In genomic region chr7:30353532-30353931, GRCh38 we compare ENCODE assay signal across 24 cellular contexts.
DNase-seq lines count a peak whose midpoint lies in the region; ATAC-seq, FAIRE-seq and TF ChIP-seq lines count a peak whose summit lies in the region.
"Had no signal": no experiment of that assay in that cellular context is flagged by ENCODE, and none has a peak within 500 bp of the region (broad histone marks: within the 10 kb centered on the region; RNA-seq: fewer than 3 reads in every experiment).

No MANE protein-coding gene starts in this region.

- no peak overlapping the region for H4K8ac ChIP-seq in H1 (ENCODE audit: extremely low read depth, insufficient read depth, low read length)

- H3K4me3 ChIP-seq in HUES48 (ENCODE audit: low read depth, low read length) (no peak overlapping the region), H1 (ENCODE audit: extremely low read depth in 1 of 4, insufficient read depth in 2 of 4, low read depth in 3 of 4, low read length in 4 of 4) (peak overlapping the region in 1 of 4 experiments; percentile 9; a peak in 1 of 8 replicates)
- H3K4me3 ChIP-seq: HAP-1 had no signal

- H3K4me1 ChIP-seq in HUES48 (ENCODE audit: control insufficient read depth, insufficient read depth, low read length) (peaks cover 77% of the 10 kb centered on the region), H1 (replicated peaks in 1 of 4; ENCODE audit: control insufficient read depth in 3 of 4, insufficient read depth in 4 of 4, low read length in 3 of 4) (peaks cover 2 to 36% (median 5%) of the 10 kb centered on the region in 4 experiments; a peak in 5 of 7 replicates)
- H3K4me1 ChIP-seq: BE2C had no signal

- no peak overlapping the region for H3K14ac ChIP-seq in H1 (ENCODE audit: insufficient read length)

- no peak overlapping the region for H2BK120ac ChIP-seq in H1 (replicated peaks; ENCODE audit: low read depth, low read length)

- H2BK15ac ChIP-seq in H1 (ENCODE audit: low read length), result no peak overlapping the region

- H3K36me3 ChIP-seq in HUES48 (ENCODE audit: control insufficient read depth, insufficient read depth, low read length) (peaks cover 4% of the 10 kb centered on the region; the same call in 1 of the 2 replicates), H1 (ENCODE audit: control insufficient read depth in 2 of 4, insufficient read depth in 4 of 4, low read length in 3 of 4) (no peaks in the 10 kb centered on the region; a peak in 1 of 8 replicates)
- H3K36me3 ChIP-seq: BE2C had no signal

- H3K4me1 Mint-ChIP-seq in stimulated activated effector memory CD8-positive, alpha-beta T cell treated with anti-CD3 and anti-CD28 coated beads, Interleukin-12 subunit alpha, Interleukin-12 subunit beta, amount 100 ng/mL, for 72 hours, result peaks cover 12% of the 10 kb centered on the region

- no peaks in the 10 kb centered on the region for H3K9me3 Mint-ChIP-seq in stimulated activated effector memory CD8-positive, alpha-beta T cell treated with anti-CD3 and anti-CD28 coated beads, Interleukin-12 subunit alpha, Interleukin-12 subunit beta, amount 100 ng/mL, for 72 hours
- H3K9me3 Mint-ChIP-seq: CD4-positive, CD25-positive, alpha-beta regulatory T cell; CD8-positive, alpha-beta memory T cell had no signal

- TF ChIP-seq RAD21 in H1 (IDR thresholded peaks at IDR 0.05 in 1 of 2, conservative IDR thresholded peaks at IDR 0.05 in 1 of 2; ENCODE audit: low read depth in 2 of 2, low read length in 2 of 2), result no peak

- H3K79me2 ChIP-seq in H1 (ENCODE audit: control insufficient read depth in 1 of 2, insufficient read depth in 2 of 2, low read length in 2 of 2), result peaks cover 0 to 50% of the 10 kb centered on the region in 2 experiments; a peak in 3 of 4 replicates

- H2AK5ac ChIP-seq in H1 (ENCODE audit: low read depth, low read length), result no peak overlapping the region

- H3K9me3 ChIP-seq in HUES48 (ENCODE audit: control insufficient read depth, insufficient read depth, low read length), result no peaks in the 10 kb centered on the region
- H3K9me3 ChIP-seq in H1 (ENCODE audit: insufficient read depth in 2 of 2, low read depth in 1 of 2, low read length in 1 of 2), result no peaks in the 10 kb centered on the region
- H3K9me3 ChIP-seq: BE2C, HAP-1 had no signal

- H3K23ac ChIP-seq in H1 (ENCODE audit: insufficient read length), result no peak overlapping the region

- no peak overlapping the region for H2AFZ ChIP-seq in H1 (ENCODE audit: low read length)

- no peak for TF ChIP-seq CTCF in H1 (IDR thresholded peaks at IDR 0.05; ENCODE audit: control extremely low read depth in 1 of 3, insufficient read depth in 1 of 3, low read depth in 1 of 3, low read length in 3 of 3)

- TF ChIP-seq POLR2A in H1 (IDR thresholded peaks at IDR 0.05; ENCODE audit: control extremely low read depth in 1 of 2, low read depth in 2 of 2, low read length in 2 of 2), result no peak

- no peak overlapping the region for H3K27ac Mint-ChIP-seq in stimulated activated effector memory CD8-positive, alpha-beta T cell treated with anti-CD3 and anti-CD28 coated beads, Interleukin-12 subunit alpha, Interleukin-12 subunit beta, amount 100 ng/mL, for 72 hours

- TF ChIP-seq EP300 in H1 (IDR thresholded peaks at IDR 0.05; ENCODE audit: borderline replicate concordance in 1 of 2, low read depth in 2 of 2, low read length in 2 of 2), result no peak

- peak overlapping the region in 1 of 2 experiments; percentile 36; a peak in 1 of 4 replicates for H3K4me2 ChIP-seq in H1 (ENCODE audit: insufficient read depth in 1 of 2, low read depth in 2 of 2, low read length in 2 of 2)
- H3K4me2 ChIP-seq: KMS-11 had no signal

- H3K27ac ChIP-seq in HUES48 (ENCODE audit: low read depth, low read length) (peak overlapping the region; percentile 74), H1 (ENCODE audit: low read depth, low read length) (no peak overlapping the region)
- H3K27ac ChIP-seq: HL-60, KMS-11 had no signal

- 86% methylated on average over 3 of the region's 3 CpGs; no CpG with 5 or more reads in 1 of the 2 experiments for WGBS in H1 (ENCODE audit: extremely low coverage in 1 of 2, insufficient coverage in 1 of 2, insufficient read length in 1 of 2, insufficient replicate concordance in 2 of 2, low coverage in 1 of 2, low lambda C conversion rate in 2 of 2, missing lambda C conversion rate in 1 of 2), 2 experiments

- no peak overlapping the region for H3K56ac ChIP-seq in H1 (replicated peaks; ENCODE audit: insufficient read length, low read depth, low read length)

- no peaks in the 10 kb centered on the region for H3K23me2 ChIP-seq in H1 (ENCODE audit: low read depth, low read length)

- H4K5ac ChIP-seq in H1 (ENCODE audit: insufficient read length, low read depth, low read length), result peak overlapping the region; percentile 83

- no peak overlapping the region; the same call in 1 of the 2 replicates for H3K18ac ChIP-seq in H1 (ENCODE audit: extremely low read depth, low read length)

- POLR2A ChIA-PET in H1 (lab: Charles Lee; ENCODE audit: partially characterized antibody), result no interaction called here

- peaks cover 22% of the 10 kb centered on the region for H3K36me3 Mint-ChIP-seq in stimulated activated effector memory CD8-positive, alpha-beta T cell treated with anti-CD3 and anti-CD28 coated beads, Interleukin-12 subunit alpha, Interleukin-12 subunit beta, amount 100 ng/mL, for 72 hours

- H4K91ac ChIP-seq in H1 (replicated peaks; ENCODE audit: insufficient read length, low read length), result no peak overlapping the region

- 0 out of 2 replicates have a peak, but pooled peaks cover 2% of the 10 kb centered on the region for H3K79me1 ChIP-seq in H1 (ENCODE audit: low read depth, low read length)

- no peak overlapping the region for H3K4ac ChIP-seq in H1 (replicated peaks; ENCODE audit: insufficient read length, low read depth, low read length)

- no peak for FAIRE-seq in H1 (lab: Jason Lieb, UNC)
- FAIRE-seq: A204.1, GM12892, GM18507, HepG2 had no signal

- no peaks in the 10 kb centered on the region for H4K20me1 ChIP-seq in H1 (replicated peaks in 1 of 2; ENCODE audit: control insufficient read depth in 1 of 2, insufficient read depth in 2 of 2, low read length in 2 of 2)

- CTCF ChIA-PET in H1 (lab: Charles Lee; ENCODE audit: partially characterized antibody), result interaction anchor here (0.7 to 1.8 kb wide), 6 partner anchors 8 to 190 kb away, joined by 3 to 5 read pairs (median 4); no protein-coding TSS in a partner anchor

- H2BK12ac ChIP-seq in H1 (ENCODE audit: low read depth, low read length), result no peak overlapping the region

- H3K4me3 Mint-ChIP-seq in stimulated activated effector memory CD8-positive, alpha-beta T cell treated with anti-CD3 and anti-CD28 coated beads, Interleukin-12 subunit alpha, Interleukin-12 subunit beta, amount 100 ng/mL, for 72 hours, result no peak overlapping the region
- H3K4me3 Mint-ChIP-seq: CD4-positive, CD25-positive, alpha-beta regulatory T cell; CD8-positive, alpha-beta memory T cell had no signal

- H2BK5ac ChIP-seq in H1 (ENCODE audit: low read depth, low read length), result no peak overlapping the region

- ATAC-seq in HG03045 (IDR thresholded peaks at IDR 0.05; ENCODE audit: unreplicated experiment) (no peak), HG02938 (IDR thresholded peaks at IDR 0.05; ENCODE audit: unreplicated experiment) (no peak)
- ATAC-seq in stimulated activated effector memory CD8-positive, alpha-beta T cell treated with anti-CD3 and anti-CD28 coated beads, Interleukin-12 subunit alpha, Interleukin-12 subunit beta, amount 100 ng/mL, for 72 hours, result no peak
- ATAC-seq: HepG2 had no signal

- DNase-seq in OCI-M1 (lab: John Stamatoyannopoulos, UW), result peak; percentile 24
- DNase-seq in H1 (ENCODE audit: low read depth in 1 of 2, low spot score in 2 of 2), result no peak
- no peak for DNase-seq in stimulated activated effector memory CD8-positive, alpha-beta T cell treated with anti-CD3 and anti-CD28 coated beads, Interleukin-12 subunit alpha, Interleukin-12 subunit beta, amount 100 ng/mL, for 72 hours (ENCODE audit: low spot score in 2 of 2)
- no peak for DNase-seq in NCI-H69 (lab: John Stamatoyannopoulos, UW)
- DNase-seq: ACHN; BE2C; C1 segment of cervical spinal cord; CD4-positive, CD25-positive, alpha-beta regulatory T cell; CD8-positive, alpha-beta memory T cell; COR-L47; DMS 273 treated with DMSO at 0.1 percent for 48 hours; DMS53; DND-41; EL had no signal

- H3K9ac ChIP-seq in HUES48 (ENCODE audit: low read depth, low read length), result no peak overlapping the region
- no peak overlapping the region for H3K9ac ChIP-seq in H1 (replicated peaks in 1 of 4; ENCODE audit: extremely low read depth in 1 of 4, low read depth in 3 of 4, low read length in 3 of 4)
- H3K9ac ChIP-seq: KMS-11 had no signal

- no peak overlapping the region for H2BK20ac ChIP-seq in H1 (ENCODE audit: low read length)

- H3K27me3 ChIP-seq in HUES48 (ENCODE audit: control insufficient read depth, insufficient read depth, low read length) (no peaks in the 10 kb centered on the region), H1 (replicated peaks in 1 of 4; ENCODE audit: control insufficient read depth in 3 of 4, extremely low read depth in 1 of 4, insufficient read depth in 3 of 4, low read length in 3 of 4) (no peaks in the 10 kb centered on the region)
- H3K27me3 ChIP-seq: BE2C had no signal

TF ChIP-seq in H1, 55 proteins besides CTCF, POLR2A, EP300 and RAD21:
- TF ChIP-seq ZNF274 (IDR thresholded peaks at IDR 0.05; ENCODE audit: borderline replicate concordance, extremely low read depth, low read length) (no peak), CEBPB (IDR thresholded peaks at IDR 0.05; ENCODE audit: low read depth, low read length) (peak; percentile 75; the same call in 1 of the 2 replicates)
